ENCODE assay signal across 17 cellular contexts in genomic region chr21:19197950-19198349, GRCh38.
DNase-seq lines count a peak whose midpoint lies in the region; ATAC-seq and TF ChIP-seq lines count a peak whose summit lies in the region.
"Had no signal": no experiment of that assay in that cellular context is flagged by ENCODE, and none has a peak within 500 bp of the region (broad histone marks: within the 10 kb centered on the region; RNA-seq: fewer than 3 reads in every experiment).

No MANE protein-coding gene starts in this region.

- no peaks in the 10 kb centered on the region for H4K20me1 ChIP-seq in SU-DHL-6 (ENCODE audit: low read depth, low read length)
- H4K20me1 ChIP-seq: BLaER1 treated with 17β-estradiol and CSF1 and Interleukin-3, amounts not matched to agents 10 nM and 100 nM had no signal

- H3K27ac ChIP-seq in SU-DHL-6 (ENCODE audit: low read depth, low read length) (no peak overlapping the region), ectodermal cell (ENCODE audit: insufficient read depth, low read depth, low read length, poor library complexity, severe bottlenecking) (peak overlapping the region; percentile 4)
- H3K27ac ChIP-seq: BLaER1 treated with 17β-estradiol and CSF1 and Interleukin-3, amounts not matched to agents 10 nM and 100 nM; GM23248 had no signal

- no peaks in the 10 kb centered on the region for H3K9me3 ChIP-seq in SU-DHL-6 (ENCODE audit: insufficient read depth, low read length)
- no peaks in the 10 kb centered on the region for H3K9me3 ChIP-seq in ectodermal cell (ENCODE audit: control insufficient read depth, low read length)
- H3K9me3 ChIP-seq: BLaER1 treated with 17β-estradiol and CSF1 and Interleukin-3, amounts not matched to agents 10 nM and 100 nM had no signal

- no peaks in the 10 kb centered on the region for H3K79me2 ChIP-seq in SU-DHL-6 (ENCODE audit: insufficient read depth, low read length)

- ATAC-seq in HG03521 (IDR thresholded peaks at IDR 0.05; ENCODE audit: unreplicated experiment) = no peak
- ATAC-seq: GM12878, HCT116 had no signal

- H3K9ac ChIP-seq in SU-DHL-6 (ENCODE audit: low read length) = no peak overlapping the region
- H3K9ac ChIP-seq: BLaER1 treated with 17β-estradiol and CSF1 and Interleukin-3, amounts not matched to agents 10 nM and 100 nM; GM23248 had no signal

- H3F3A ChIP-seq in SU-DHL-6 (ENCODE audit: insufficient read depth) = no peaks in the 10 kb centered on the region

- H3K4me1 ChIP-seq in ectodermal cell (ENCODE audit: control insufficient read depth, insufficient read depth, low read length) = no peaks in the 10 kb centered on the region
- H3K4me1 ChIP-seq: BLaER1 treated with 17β-estradiol and CSF1 and Interleukin-3, amounts not matched to agents 10 nM and 100 nM had no signal

- H2AFZ ChIP-seq in SU-DHL-6 (ENCODE audit: low read depth, low read length, severe bottlenecking) = peak overlapping the region; percentile 27
- H2AFZ ChIP-seq: GM23248 had no signal

- WGBS in ectodermal cell, 2 experiments = 78 to 86% methylated on average over 3 to 4 of the region's 4 CpGs

- H3K27me3 ChIP-seq in SU-DHL-6 (ENCODE audit: low read length) (no peaks in the 10 kb centered on the region), ectodermal cell (ENCODE audit: control insufficient read depth, insufficient read depth, low read length, poor library complexity, severe bottlenecking) (no peaks in the 10 kb centered on the region)
- H3K27me3 ChIP-seq: BLaER1 treated with 17β-estradiol and CSF1 and Interleukin-3, amounts not matched to agents 10 nM and 100 nM had no signal

- no peaks in the 10 kb centered on the region for H3K9me2 ChIP-seq in SU-DHL-6 (replicated peaks; ENCODE audit: insufficient read depth, low read length)

- TF ChIP-seq CTCF in SU-DHL-6 (IDR thresholded peaks at IDR 0.05; ENCODE audit: insufficient read depth, low read length, poor library complexity, severe bottlenecking) = no peak

- H3K4me2 ChIP-seq in SU-DHL-6 (ENCODE audit: low read depth, low read length, poor library complexity, severe bottlenecking) = no peak overlapping the region
- H3K4me2 ChIP-seq: BLaER1 treated with 17β-estradiol and CSF1 and Interleukin-3, amounts not matched to agents 10 nM and 100 nM had no signal

- no peak overlapping the region for H3K4me3 ChIP-seq in SU-DHL-6 (ENCODE audit: insufficient read depth, low read length, poor library complexity, severe bottlenecking)
- H3K4me3 ChIP-seq in ectodermal cell (ENCODE audit: insufficient read depth, low read depth, low read length) = no peak overlapping the region
- H3K4me3 ChIP-seq: BLaER1 treated with 17β-estradiol and CSF1 and Interleukin-3, amounts not matched to agents 10 nM and 100 nM; GM12878; GM23248 had no signal

- H3K36me3 ChIP-seq in SU-DHL-6 (ENCODE audit: low read length) (no peaks in the 10 kb centered on the region), ectodermal cell (ENCODE audit: control insufficient read depth, insufficient read depth, low read length) (no peaks in the 10 kb centered on the region)
- H3K36me3 ChIP-seq: BLaER1 treated with 17β-estradiol and CSF1 and Interleukin-3, amounts not matched to agents 10 nM and 100 nM had no signal

- DNase-seq in GF-D8 (lab: John Stamatoyannopoulos, UW) (peak; percentile 45), putamen (ENCODE audit: low spot score) (peak; percentile 1), kidney glomerular epithelial cell (lab: John Stamatoyannopoulos, UW) (no peak), CD1c-positive myeloid dendritic cell (ENCODE audit: extremely low spot score) (no peak)
- DNase-seq: 8988T; AML-193; Calu3; CD4-positive, alpha-beta T cell; DMS 273 treated with DMSO at 0.1 percent for 48 hours; GM23248; IMR-90 had no signal

Comparison
In these comparisons a context has a peak if more than half of its experiments do, and no peak if none do; other contexts are left out.
1. DNase-seq: peak in GF-D8 (single experiment) and putamen (single experiment); none in kidney glomerular epithelial cell (single experiment) and CD1c-positive myeloid dendritic cell (single experiment).